16 cellular contexts compared by ENCODE assay signal in the genomic region with DNA sequence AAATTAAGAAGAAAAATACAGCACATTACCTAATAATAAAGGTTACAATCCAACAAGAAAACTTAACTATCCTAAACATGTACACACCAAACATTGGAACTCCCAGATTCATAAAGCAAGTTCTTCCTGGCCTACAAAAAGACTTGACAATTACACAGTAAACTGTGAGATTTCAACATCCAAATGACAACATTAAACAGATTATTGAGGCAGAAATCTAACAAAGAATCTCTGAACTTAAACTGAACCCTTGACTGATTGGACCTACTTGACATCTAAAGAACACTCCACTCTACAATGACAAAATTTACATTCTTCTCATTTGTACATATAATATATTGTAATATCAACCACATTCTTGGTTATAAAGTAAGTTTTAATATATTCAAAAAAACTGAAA.
DNase-seq lines count a peak whose midpoint lies in the region; ATAC-seq and TF ChIP-seq lines count a peak whose summit lies in the region.
"Had no signal": no experiment of that assay in that cellular context is flagged by ENCODE, and none has a peak within 500 bp of the region (broad histone marks: within the 10 kb centered on the region; RNA-seq: fewer than 3 reads in every experiment).

No MANE protein-coding gene starts in this region.

- H4K20me1 ChIP-seq in OCI-LY7 (ENCODE audit: insufficient read depth, low read length) = no peaks in the 10 kb centered on the region

- DNase-seq in amniotic epithelial cell (ENCODE audit: low read depth) (peak; percentile 55), fibroblast of gingiva (ENCODE audit: low read depth) (peak; percentile 19), fibroblast of villous mesenchyme (ENCODE audit: low read depth) (peak; percentile 42), OCI-LY7 (ENCODE audit: low spot score) (no peak)
- DNase-seq in activated CD4-positive, alpha-beta T cell treated with anti-CD3 and anti-CD28 coated beads, Interleukin-2, amount 10 ng/mL, durations not matched to agents 24 days and 14 days = no peak
- DNase-seq: C1 segment of cervical spinal cord; Calu3; CD4-positive, alpha-beta memory T cell; COR-L47; DMS53; DMS79 treated with DMSO at 0.1 percent for 48 hours; GF-D8; H9 had no signal

- peaks cover 15% of the 10 kb centered on the region for H3K9me3 Mint-ChIP-seq in activated CD4-positive, alpha-beta T cell treated with anti-CD3 and anti-CD28 coated beads, Interleukin-2, amount 10 ng/mL, durations not matched to agents 24 days and 14 days

- H3K9me3 ChIP-seq in OCI-LY7 (ENCODE audit: low read length) = no peaks in the 10 kb centered on the region

- H2AFZ ChIP-seq in OCI-LY7 (ENCODE audit: low read length) = no peak overlapping the region
- H2AFZ ChIP-seq: GM23338 had no signal

- no peaks in the 10 kb centered on the region for H3K79me2 ChIP-seq in OCI-LY7 (ENCODE audit: insufficient read depth, low read depth, low read length)

- POLR2A ChIA-PET in OCI-LY7 (lab: Charles Lee) = no interaction called here

- H3K4me3 Mint-ChIP-seq in activated CD4-positive, alpha-beta T cell treated with anti-CD3 and anti-CD28 coated beads, Interleukin-2, amount 10 ng/mL, durations not matched to agents 24 days and 14 days = no peak overlapping the region
- H3K4me3 Mint-ChIP-seq: CD4-positive, alpha-beta memory T cell; GM23338; H9 had no signal

- CTCF ChIA-PET in OCI-LY7 (lab: Charles Lee; ENCODE audit: unreplicated experiment) = no interaction called here

- H3K27ac Mint-ChIP-seq in activated CD4-positive, alpha-beta T cell treated with anti-CD3 and anti-CD28 coated beads, Interleukin-2, amount 10 ng/mL, durations not matched to agents 24 days and 14 days = no peak overlapping the region
- H3K27ac Mint-ChIP-seq: CD4-positive, alpha-beta memory T cell; GM23338; H9 had no signal

- H3K36me3 ChIP-seq in OCI-LY7 (ENCODE audit: insufficient read depth, low read length) = no peaks in the 10 kb centered on the region

- H3K4me2 ChIP-seq in OCI-LY7 (ENCODE audit: low read length) = no peak overlapping the region
- H3K4me2 ChIP-seq: GM23338 had no signal

- no peaks in the 10 kb centered on the region for H3K9me2 ChIP-seq in OCI-LY7 (ENCODE audit: insufficient read depth, low read length)

- H3K36me3 Mint-ChIP-seq in activated CD4-positive, alpha-beta T cell treated with anti-CD3 and anti-CD28 coated beads, Interleukin-2, amount 10 ng/mL, durations not matched to agents 24 days and 14 days (ENCODE audit: low read depth) = no peaks in the 10 kb centered on the region
- H3K36me3 Mint-ChIP-seq: CD4-positive, alpha-beta memory T cell had no signal

- intact Hi-C loops in OCI-LY7 (cut with micrococcal nuclease; ENCODE audit: unreplicated experiment) = no loop called here
- intact Hi-C loops in activated CD4-positive, alpha-beta T cell treated with anti-CD3 and anti-CD28 coated beads, Interleukin-2, amount 10 ng/mL, durations not matched to agents 24 days and 14 days (cut with micrococcal nuclease) = no loop called here

- TF ChIP-seq CTCF in fibroblast of villous mesenchyme (IDR thresholded peaks at IDR 0.05; ENCODE audit: insufficient read depth, low read depth, low read length) = no peak
- no peak for TF ChIP-seq CTCF in OCI-LY7 (conservative IDR thresholded peaks at IDR 0.05; ENCODE audit: low read length)

- H3K27ac ChIP-seq in OCI-LY7 (ENCODE audit: low read depth, low read length, poor library complexity, severe bottlenecking) = no peak overlapping the region

- H3K4me1 ChIP-seq in OCI-LY7 (ENCODE audit: insufficient read depth, low read length, poor library complexity, severe bottlenecking) = no peaks in the 10 kb centered on the region

- H3K4me1 Mint-ChIP-seq in activated CD4-positive, alpha-beta T cell treated with anti-CD3 and anti-CD28 coated beads, Interleukin-2, amount 10 ng/mL, durations not matched to agents 24 days and 14 days = no peaks in the 10 kb centered on the region
- H3K4me1 Mint-ChIP-seq: CD4-positive, alpha-beta memory T cell; GM23338 had no signal

- BruUV-seq in OCI-LY7 (replicated peaks; lab: Mats Ljungman, UMichigan) = no TSS peak

- no peaks in the 10 kb centered on the region for H3K27me3 Mint-ChIP-seq in activated CD4-positive, alpha-beta T cell treated with anti-CD3 and anti-CD28 coated beads, Interleukin-2, amount 10 ng/mL, durations not matched to agents 24 days and 14 days
- H3K27me3 Mint-ChIP-seq: CD4-positive, alpha-beta memory T cell had no signal

- H3K4me3 ChIP-seq in fibroblast of villous mesenchyme (ENCODE audit: low read depth, low read length) (no peak overlapping the region), OCI-LY7 (ENCODE audit: low read depth, low read length, poor library complexity, severe bottlenecking) (no peak overlapping the region)
- H3K4me3 ChIP-seq: GM23338 had no signal

- ATAC-seq in HG03432 (IDR thresholded peaks at IDR 0.05; ENCODE audit: unreplicated experiment) = no peak
- ATAC-seq: GM23338, HCT116 had no signal

Comparison
In these comparisons a context has a peak if more than half of its experiments do, and no peak if none do; other contexts are left out.
1. DNase-seq: peak in amniotic epithelial cell (single experiment), fibroblast of gingiva (single experiment) and fibroblast of villous mesenchyme (single experiment); none in OCI-LY7 (single experiment) and activated CD4-positive, alpha-beta T cell treated with anti-CD3 and anti-CD28 coated beads, Interleukin-2, amount 10 ng/mL, durations not matched to agents 24 days and 14 days (single experiment).